In genomic region chrX:137427061-137427778, GRCh38 we compare ENCODE assay signal across 10 cellular contexts.
DNase-seq lines count a peak whose midpoint lies in the region; TF ChIP-seq lines count a peak whose summit lies in the region.
"Had no signal": no experiment of that assay in that cellular context is flagged by ENCODE, and none has a peak within 500 bp of the region (broad histone marks: within the 10 kb centered on the region; RNA-seq: fewer than 3 reads in every experiment).

No MANE protein-coding gene starts in this region.

- H3K9ac ChIP-seq in HUES64 (ENCODE audit: low read depth, low read length): no peak overlapping the region

- H3K27ac Mint-ChIP-seq in nephron: no peak overlapping the region

- peaks cover 9% of the 10 kb centered on the region for H3K27me3 ChIP-seq in BJ (ENCODE audit: control insufficient read depth, insufficient read depth, low read length)
- peaks cover 80% of the 10 kb centered on the region for H3K27me3 ChIP-seq in HUES64 (ENCODE audit: insufficient read depth, low read length)

- H3K27ac ChIP-seq in HUES64 (ENCODE audit: low read depth, low read length): no peak overlapping the region; the same call in 1 of the 2 replicates

- POLR2A ChIA-PET in BJ (lab: Charles Lee): no interaction called here

- DNase-seq in BJ (ENCODE audit: low read depth) (no peak), ecto neural progenitor cell (ENCODE audit: low spot score) (peak; percentile 49), kidney glomerular epithelial cell (lab: John Stamatoyannopoulos, UW) (no peak), NCI-H1694 treated with DMSO at 0.1 percent for 48 hours (lab: John Stamatoyannopoulos, UW) (no peak), SIG-M5 treated with dmso at 0.1 percent for 504 hours (lab: John Stamatoyannopoulos, UW; ENCODE audit: unreplicated experiment) (no peak), activated gamma-delta T cell treated with Interleukin-2 at 50 U/mL for 16 hours (no peak)
- DNase-seq: Kasumi-1 had no signal

- CTCF ChIA-PET in BJ (lab: Yijun Ruan, JAX): no interaction called here

- no peaks in the 10 kb centered on the region for H3K9me3 ChIP-seq in HUES64 (ENCODE audit: insufficient read depth, low read depth, low read length)

- H3K4me1 Mint-ChIP-seq in nephron: peaks cover 10% of the 10 kb centered on the region

- peaks cover 3% of the 10 kb centered on the region for H3K9me3 Mint-ChIP-seq in nephron

- TF ChIP-seq CTCF in BJ (IDR thresholded peaks at IDR 0.05; ENCODE audit: insufficient read depth, low read depth, low read length): no peak
- TF ChIP-seq CTCF in nephron (IDR thresholded peaks at IDR 0.05; ENCODE audit: unreplicated experiment in 3 of 3): no peak

- H3K4me1 ChIP-seq in HUES64 (ENCODE audit: insufficient read depth, low read length): peaks cover 36% of the 10 kb centered on the region

- H3K27me3 Mint-ChIP-seq in nephron (ENCODE audit: low read depth): peaks cover 95% of the 10 kb centered on the region

- H3K36me3 Mint-ChIP-seq in nephron (ENCODE audit: low read depth): no peaks in the 10 kb centered on the region

- under 1% methylated on average over 50 of the region's 50 CpGs for WGBS in HUES64

- peak overlapping the region; percentile 37; the same call in 1 of the 2 replicates for H3K4me3 ChIP-seq in BJ (ENCODE audit: low read depth, low read length)
- peak overlapping the region; percentile 60 for H3K4me3 ChIP-seq in HUES64 (ENCODE audit: low read length)
- H3K4me3 ChIP-seq: HAP-1 had no signal

- H3K4me3 Mint-ChIP-seq in nephron: peak overlapping the region; percentile 77 to 81 (median 81)

- H3K36me3 ChIP-seq in BJ (ENCODE audit: control insufficient read depth, insufficient read depth, low read length) (no peaks in the 10 kb centered on the region), HUES64 (ENCODE audit: insufficient read depth, low read length) (no peaks in the 10 kb centered on the region)
- H3K36me3 ChIP-seq: HAP-1 had no signal
